ENCODE assay signal across 8 cellular contexts in genomic region chr20:50346372-50347347, GRCh38.
DNase-seq lines count a peak whose midpoint lies in the region; ATAC-seq and TF ChIP-seq lines count a peak whose summit lies in the region.

No MANE protein-coding gene starts in this region.

- no peaks in the 10 kb centered on the region for H3K36me3 Mint-ChIP-seq in activated T-cell treated with anti-CD3 and anti-CD28 coated beads, Interleukin-2, amount 50 U/mL, for 4 hours (ENCODE audit: insufficient read depth)
- no peaks in the 10 kb centered on the region for H3K36me3 Mint-ChIP-seq in endothelial cell (ENCODE audit: low read depth, unreplicated experiment)

- no peak for ATAC-seq in activated T-cell treated with anti-CD3 and anti-CD28 coated beads, Interleukin-2, amount 50 U/mL, for 4 hours
- ATAC-seq in HG02610 (IDR thresholded peaks at IDR 0.05; ENCODE audit: unreplicated experiment) (no peak), GM18498 (IDR thresholded peaks at IDR 0.05; ENCODE audit: unreplicated experiment) (no peak)

- DNase-seq in activated T-cell treated with anti-CD3 and anti-CD28 coated beads, Interleukin-2, amount 50 U/mL, for 48 hours = peak; percentile 34
- DNase-seq in activated T-cell treated with anti-CD3 and anti-CD28 coated beads, Interleukin-2, amount 50 U/mL, for 4 hours = no peak
- peak; percentile 97 for DNase-seq in RPMI7951 (ENCODE audit: low read depth)
- no peak for DNase-seq in endothelial cell (ENCODE audit: low spot score)
- peak; percentile 85 for DNase-seq in myocyte (ENCODE audit: low read depth)
- DNase-seq in HuH-7 (ENCODE audit: low spot score) = no peak

- H3K27ac Mint-ChIP-seq in endothelial cell (ENCODE audit: unreplicated experiment) = no peak overlapping the region

- no peak overlapping the region for H3K4me3 Mint-ChIP-seq in activated T-cell treated with anti-CD3 and anti-CD28 coated beads, Interleukin-2, amount 50 U/mL, for 4 hours
- peak overlapping the region; percentile 19 for H3K4me3 Mint-ChIP-seq in endothelial cell (ENCODE audit: unreplicated experiment)

- H3K9me3 Mint-ChIP-seq in activated T-cell treated with anti-CD3 and anti-CD28 coated beads, Interleukin-2, amount 50 U/mL, for 4 hours = no peaks in the 10 kb centered on the region
- H3K9me3 Mint-ChIP-seq in endothelial cell (ENCODE audit: unreplicated experiment) = no peaks in the 10 kb centered on the region

- H3K27me3 Mint-ChIP-seq in activated T-cell treated with anti-CD3 and anti-CD28 coated beads, Interleukin-2, amount 50 U/mL, for 4 hours (ENCODE audit: low read depth) = peaks cover 4% of the 10 kb centered on the region
- peaks cover 7% of the 10 kb centered on the region for H3K27me3 Mint-ChIP-seq in endothelial cell (ENCODE audit: unreplicated experiment)

- H3K4me1 Mint-ChIP-seq in activated T-cell treated with anti-CD3 and anti-CD28 coated beads, Interleukin-2, amount 50 U/mL, for 4 hours (ENCODE audit: low read depth) = peaks cover 14% of the 10 kb centered on the region
- peaks cover 24% of the 10 kb centered on the region for H3K4me1 Mint-ChIP-seq in endothelial cell (ENCODE audit: unreplicated experiment)

- TF ChIP-seq CTCF in endothelial cell (IDR thresholded peaks at IDR 0.05; ENCODE audit: unreplicated experiment) = no peak

Comparison
In these comparisons a context has a peak if more than half of its experiments do, and no peak if none do; other contexts are left out.
1. DNase-seq: peak in activated T-cell treated with anti-CD3 and anti-CD28 coated beads, Interleukin-2, amount 50 U/mL, for 48 hours (2 of 2), RPMI7951 (single experiment) and myocyte (single experiment); none in activated T-cell treated with anti-CD3 and anti-CD28 coated beads, Interleukin-2, amount 50 U/mL, for 4 hours (single experiment), endothelial cell (single experiment) and HuH-7 (single experiment).